In genomic region chr17:17874478-17874877, GRCh38 we compare ENCODE assay signal across 16 cellular contexts. TPM values are rescaled to one million over a fixed set of nuclear protein-coding genes. Genes with fewer than 3 reads are reported as not detected.
DNase-seq lines count a peak whose midpoint lies in the region; ATAC-seq and TF ChIP-seq lines count a peak whose summit lies in the region.
"Had no signal": no experiment of that assay in that cellular context is flagged by ENCODE, and none has a peak within 500 bp of the region (broad histone marks: within the 10 kb centered on the region; RNA-seq: fewer than 3 reads in every experiment).

No MANE protein-coding gene starts in this region.

- H3K4me3 Mint-ChIP-seq in HFFc6 (peak overlapping the region; percentile 57; the same call in 1 of the 2 replicates), progenitor cell of endocrine pancreas (ENCODE audit: low read depth) (no peak overlapping the region)
- no peak overlapping the region for H3K4me3 Mint-ChIP-seq in naive thymus-derived CD4-positive, alpha-beta T cell
- H3K4me3 Mint-ChIP-seq: activated T-cell treated with anti-CD3 and anti-CD28 coated beads, Interleukin-2, amount 50 U/mL, for 72 hours had no signal

- POLR2A ChIA-PET in naive thymus-derived CD4-positive, alpha-beta T cell (lab: Charles Lee), result no interaction called here

- peaks cover 7% of the 10 kb centered on the region; the same call in 1 of the 2 replicates for H3K27me3 Mint-ChIP-seq in HFFc6 (ENCODE audit: insufficient read depth)
- peaks cover 4% of the 10 kb centered on the region for H3K27me3 Mint-ChIP-seq in progenitor cell of endocrine pancreas
- no peaks in the 10 kb centered on the region for H3K27me3 Mint-ChIP-seq in naive thymus-derived CD4-positive, alpha-beta T cell

- H3K9me3 Mint-ChIP-seq in HFFc6 (no peaks in the 10 kb centered on the region), progenitor cell of endocrine pancreas (ENCODE audit: low read depth) (no peaks in the 10 kb centered on the region)
- no peaks in the 10 kb centered on the region for H3K9me3 Mint-ChIP-seq in naive thymus-derived CD4-positive, alpha-beta T cell
- H3K9me3 Mint-ChIP-seq: activated T-cell treated with anti-CD3 and anti-CD28 coated beads, Interleukin-2, amount 50 U/mL, for 72 hours had no signal

- H3K4me1 Mint-ChIP-seq in HFFc6 (ENCODE audit: low read depth) (peaks cover 50% of the 10 kb centered on the region), progenitor cell of endocrine pancreas (ENCODE audit: low read depth) (peaks cover 10% of the 10 kb centered on the region)
- H3K4me1 Mint-ChIP-seq in naive thymus-derived CD4-positive, alpha-beta T cell, result peaks cover 0 to 2% (median 0%) of the 10 kb centered on the region in 7 donors

- no peak for ATAC-seq in HG03135 (IDR thresholded peaks at IDR 0.05; ENCODE audit: unreplicated experiment)
- ATAC-seq in naive thymus-derived CD4-positive, alpha-beta T cell, result no peak
- ATAC-seq: activated T-cell treated with anti-CD3 and anti-CD28 coated beads, Interleukin-2, amount 50 U/mL, for 72 hours had no signal

- CTCF ChIA-PET in naive thymus-derived CD4-positive, alpha-beta T cell (lab: Charles Lee), result interaction anchor here (1.1 kb wide), 1 partner anchor 9 kb away, joined by 3 read pairs; no protein-coding TSS in a partner anchor

- H3K27ac Mint-ChIP-seq in HFFc6 (peak overlapping the region; percentile 61; the same call in 1 of the 2 replicates), progenitor cell of endocrine pancreas (no peak overlapping the region)
- peak overlapping the region in 1 of 9 donors; percentile 74 for H3K27ac Mint-ChIP-seq in naive thymus-derived CD4-positive, alpha-beta T cell
- H3K27ac Mint-ChIP-seq: activated T-cell treated with anti-CD3 and anti-CD28 coated beads, Interleukin-2, amount 50 U/mL, for 72 hours had no signal

- no peak overlapping the region for H2AFZ ChIP-seq in ACC112 (ENCODE audit: low read length, unreplicated experiment)

- DNase-seq in HFFc6 (peak; percentile 87), ascending aorta (ENCODE audit: low spot score in 2 of 2) (no peak), glomerular visceral epithelial cell (ENCODE audit: extremely low spot score) (peak; percentile 16), NK-92 (lab: John Stamatoyannopoulos, UW; ENCODE audit: unreplicated experiment) (no peak), progenitor cell of endocrine pancreas (ENCODE audit: low spot score, unreplicated experiment) (no peak)
- no peak for DNase-seq in naive thymus-derived CD4-positive, alpha-beta T cell
- DNase-seq: activated CD4-positive, CD25-positive, alpha-beta regulatory T cell; activated T-cell treated with anti-CD3 and anti-CD28 coated beads, Interleukin-2, amount 50 U/mL, for 72 hours; esophagus squamous epithelium; NCI-H1092; NCI-H526 had no signal

- H3K27me3 ChIP-seq in ACC112 (ENCODE audit: insufficient read depth, low read length), result no peaks in the 10 kb centered on the region
- H3K27me3 ChIP-seq in ascending aorta, result no peaks in the 10 kb centered on the region
- H3K27me3 ChIP-seq in naive thymus-derived CD4-positive, alpha-beta T cell (ENCODE audit: control insufficient read depth in 2 of 2, insufficient read depth in 2 of 2, low read length in 2 of 2), result no peaks in the 10 kb centered on the region
- H3K27me3 ChIP-seq: BLaER1 treated with 17β-estradiol and CSF1 and Interleukin-3, amounts not matched to agents 10 nM and 100 nM; esophagus squamous epithelium; vagina had no signal

- H3K4me1 ChIP-seq in ACC112 (ENCODE audit: control insufficient read depth, insufficient read depth, low read length, unreplicated experiment) (peaks cover 17% of the 10 kb centered on the region), ascending aorta (peaks cover 9 to 25% of the 10 kb centered on the region in 2 donors)
- H3K4me1 ChIP-seq in naive thymus-derived CD4-positive, alpha-beta T cell (ENCODE audit: control insufficient read depth in 2 of 2, insufficient read depth in 2 of 2, low read length in 2 of 2), result no peaks in the 10 kb centered on the region

- peak overlapping the region; percentile 4; the same call in 1 of the 2 replicates for H3K27ac ChIP-seq in ACC112 (ENCODE audit: low read depth, low read length)
- H3K27ac ChIP-seq in ascending aorta, result peak overlapping the region; percentile 87 to 89
- H3K27ac ChIP-seq in naive thymus-derived CD4-positive, alpha-beta T cell (ENCODE audit: low read depth, low read length), result no peak overlapping the region
- H3K27ac ChIP-seq: BLaER1 treated with 17β-estradiol and CSF1 and Interleukin-3, amounts not matched to agents 10 nM and 100 nM; SK-N-MC; vagina had no signal

- intact Hi-C loops in ascending aorta (cut with DNase I), result no loop called here
- intact Hi-C loops in naive thymus-derived CD4-positive, alpha-beta T cell (cut with micrococcal nuclease), result no loop called here

- H3K36me3 ChIP-seq in ACC112 (ENCODE audit: insufficient read depth, low read length), result peaks cover 16% of the 10 kb centered on the region; the same call in 1 of the 2 replicates
- peaks cover 4 to 6% of the 10 kb centered on the region in 2 donors for H3K36me3 ChIP-seq in ascending aorta
- H3K36me3 ChIP-seq in naive thymus-derived CD4-positive, alpha-beta T cell (ENCODE audit: control insufficient read depth in 2 of 3, insufficient read depth in 3 of 3, low read length in 3 of 3), result peaks cover 0 to 68% (median 6%) of the 10 kb centered on the region in 3 experiments

- H3K36me3 Mint-ChIP-seq in HFFc6 (ENCODE audit: low read depth), result peaks cover 26% of the 10 kb centered on the region
- peaks cover 3% of the 10 kb centered on the region for H3K36me3 Mint-ChIP-seq in progenitor cell of endocrine pancreas (ENCODE audit: insufficient read depth)
- peaks cover 0 to 29% (median 21%) of the 10 kb centered on the region in 5 donors for H3K36me3 Mint-ChIP-seq in naive thymus-derived CD4-positive, alpha-beta T cell

- H3K9me3 ChIP-seq in ascending aorta, result no peaks in the 10 kb centered on the region
- no peaks in the 10 kb centered on the region for H3K9me3 ChIP-seq in naive thymus-derived CD4-positive, alpha-beta T cell (ENCODE audit: control insufficient read depth in 2 of 3, low read length in 3 of 3)
- H3K9me3 ChIP-seq: BLaER1 treated with 17β-estradiol and CSF1 and Interleukin-3, amounts not matched to agents 10 nM and 100 nM; esophagus squamous epithelium; vagina had no signal

- no peaks in the 10 kb centered on the region for H3K79me2 ChIP-seq in ACC112 (ENCODE audit: control insufficient read depth, insufficient read depth, low read length, unreplicated experiment)

- TF ChIP-seq CTCF in HFFc6 (IDR thresholded peaks at IDR 0.05) (no peak), ascending aorta (IDR thresholded peaks at IDR 0.05) (no peak), progenitor cell of endocrine pancreas (IDR thresholded peaks at IDR 0.05; ENCODE audit: unreplicated experiment) (no peak)

- H3K4me3 ChIP-seq in ACC112 (ENCODE audit: low read depth, low read length) (no peak overlapping the region), ascending aorta (no peak overlapping the region)
- H3K4me3 ChIP-seq in naive thymus-derived CD4-positive, alpha-beta T cell (ENCODE audit: low read length), result no peak overlapping the region
- H3K4me3 ChIP-seq: BLaER1 treated with 17β-estradiol and CSF1 and Interleukin-3, amounts not matched to agents 10 nM and 100 nM; esophagus squamous epithelium; SK-N-MC; vagina had no signal

RNA-seq across cellular contexts. Expression of gene SREBF1, which starts 37.7 kb away (rescaled TPM):
- total RNA-seq in HFFc6 (2021; fragmentation: NEBNext Ultra II Directional; extraction: Animal tissue kit (Norgen Biotek cat#: 25700)), result 10 to 100 TPM; 34.9 to 51.7 (median 40.5) TPM
- total RNA-seq in ascending aorta (141 TPM), progenitor cell of endocrine pancreas (85.0 and 98.9 TPM in 2 replicates)
- 100 to 1,000 TPM in 3 of 5 experiments, 10 to 100 TPM in 2; 30.9 to 281 (median 159) TPM for total RNA-seq in naive thymus-derived CD4-positive, alpha-beta T cell
- 10 to 100 TPM; 22.4 to 41.3 TPM for polyA plus RNA-seq in naive thymus-derived CD4-positive, alpha-beta T cell

Comparison
In these comparisons a context has a peak if more than half of its experiments do, and no peak if none do; other contexts are left out.
1. DNase-seq: peak in HFFc6 (single experiment) and glomerular visceral epithelial cell (single experiment); none in ascending aorta (0 of 2), NK-92 (single experiment), progenitor cell of endocrine pancreas (single experiment) and naive thymus-derived CD4-positive, alpha-beta T cell (0 of 9).